8 cellular contexts compared by ENCODE assay signal in the genomic region with DNA sequence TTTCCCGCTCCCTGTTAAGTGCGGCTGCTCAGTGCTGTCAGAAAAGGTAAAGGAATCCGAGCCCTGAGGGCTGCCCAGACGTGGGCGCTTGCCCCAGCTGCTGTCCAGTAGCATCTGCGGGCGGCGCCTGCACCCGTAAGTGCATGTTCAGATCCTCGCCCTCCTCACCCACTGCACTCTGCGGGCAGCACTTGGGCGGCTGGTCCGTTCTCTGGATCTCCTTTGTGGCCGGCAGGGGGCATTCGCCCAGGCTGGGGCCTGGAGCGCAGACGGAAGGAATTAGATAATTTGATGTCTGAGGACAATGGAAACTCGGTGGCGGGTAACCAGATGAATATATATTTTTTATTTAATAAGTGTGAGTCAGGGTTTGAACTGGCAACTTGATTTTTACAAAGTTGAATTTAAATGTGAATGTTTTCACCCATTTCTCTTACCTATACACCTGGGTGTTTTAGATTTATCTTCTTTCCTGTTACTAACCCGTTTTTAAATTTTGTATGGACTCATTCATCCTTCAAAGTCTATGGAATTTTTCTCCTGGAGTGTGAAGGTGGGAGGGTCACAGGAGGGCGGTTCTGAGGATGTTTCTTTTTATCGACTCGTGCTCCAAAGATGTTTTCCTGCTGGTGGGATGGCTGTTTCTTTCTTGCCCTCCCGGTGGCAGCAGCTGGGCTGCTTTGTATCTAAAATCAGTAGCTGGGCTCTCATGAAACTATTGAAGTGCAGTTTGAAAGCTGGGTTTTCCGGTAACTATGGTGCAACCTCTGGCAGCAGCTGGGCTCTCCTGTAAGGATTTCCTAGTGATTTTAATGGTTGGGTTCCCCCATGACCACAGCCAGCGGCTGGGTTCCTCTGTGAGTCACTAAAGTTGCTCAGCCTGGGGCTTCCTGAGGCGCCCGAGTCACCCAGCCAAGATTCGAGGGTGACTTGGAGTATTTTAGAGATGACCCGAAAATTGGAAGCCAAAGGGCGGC.
A peak's percentile ranks its signal among the peaks of the same experiment; 100 is the strongest.
DNase-seq lines count a peak whose midpoint lies in the region; ATAC-seq, FAIRE-seq and TF ChIP-seq lines count a peak whose summit lies in the region.
"Not testable (repeated sequence)": the region's sequence is repeated elsewhere in the genome, so short reads cannot be mapped to it uniquely, and the experiment has no call there.

No MANE protein-coding gene starts in this region.

- not testable (repeated sequence) for H3K9ac ChIP-seq in endodermal cell (ENCODE audit: extremely low read depth, low read length, poor library complexity, severe bottlenecking)
- peak overlapping the region; percentile 17 for H3K9ac ChIP-seq in iPS-18a (ENCODE audit: low read length)

- H3K27me3 Mint-ChIP-seq in activated T-cell treated with anti-CD3 and anti-CD28 coated beads, Interleukin-2, amount 50 U/mL, for 72 hours (ENCODE audit: low read depth); endodermal cell (ENCODE audit: insufficient read depth): not testable (repeated sequence)

- peaks cover 24% of the 10 kb centered on the region for H3K4me1 Mint-ChIP-seq in activated T-cell treated with anti-CD3 and anti-CD28 coated beads, Interleukin-2, amount 50 U/mL, for 72 hours (ENCODE audit: low read depth)
- H3K4me1 Mint-ChIP-seq in endodermal cell: not testable (repeated sequence)

- peaks cover 19% of the 10 kb centered on the region for H4K20me1 ChIP-seq in osteoblast (ENCODE audit: insufficient read depth, low read length)

- H3K36me3 Mint-ChIP-seq in activated T-cell treated with anti-CD3 and anti-CD28 coated beads, Interleukin-2, amount 50 U/mL, for 72 hours (ENCODE audit: insufficient read depth in 2 of 2): not testable (repeated sequence)
- H3K36me3 Mint-ChIP-seq in endodermal cell (ENCODE audit: low read depth): peaks cover 35% of the 10 kb centered on the region

- not testable (repeated sequence) for H3K9me3 Mint-ChIP-seq in activated T-cell treated with anti-CD3 and anti-CD28 coated beads, Interleukin-2, amount 50 U/mL, for 72 hours; endodermal cell

- H3K36me3 ChIP-seq in endodermal cell (ENCODE audit: control insufficient read depth, insufficient read depth, low read length); iPS-18a (ENCODE audit: control insufficient read depth, low read depth, low read length); osteoblast (ENCODE audit: insufficient read depth, low read length): not testable (repeated sequence)
- H3K36me3 ChIP-seq in tibial nerve: peaks cover 0 to 23% (median 6%) of the 10 kb centered on the region in 3 donors

- not testable (repeated sequence) for H3K27me3 ChIP-seq in endodermal cell (ENCODE audit: control insufficient read depth, insufficient read depth, low read length, poor library complexity, severe bottlenecking); iPS-18a (ENCODE audit: control insufficient read depth, insufficient read depth, low read length); osteoblast (ENCODE audit: insufficient read depth, low read length); tibial nerve

- H3K4me3 ChIP-seq in endodermal cell (ENCODE audit: low read length); iPS-18a (ENCODE audit: low read length); osteoblast (ENCODE audit: insufficient read depth, low read length); tibial nerve: not testable (repeated sequence)

- not testable (repeated sequence) for H3K4me1 ChIP-seq in endodermal cell (ENCODE audit: control insufficient read depth, insufficient read depth, low read length); iPS-18a (ENCODE audit: control insufficient read depth, low read depth, low read length)
- H3K4me1 ChIP-seq in osteoblast (ENCODE audit: insufficient read depth, low read length) (peaks cover 13% of the 10 kb centered on the region), tibial nerve (peaks cover 0 to 41% (median 2%) of the 10 kb centered on the region in 4 donors)

- not testable (repeated sequence) for FAIRE-seq in D721Med (lab: Jason Lieb, UNC)
- FAIRE-seq in RCC 7860 (lab: Jason Lieb, UNC): peak; percentile 83

- DNase-seq in D721Med (ENCODE audit: insufficient read length, low spot score): not testable (repeated sequence)
- DNase-seq in HuH-7 (ENCODE audit: low spot score) (peak; percentile 80), RCC 7860 (ENCODE audit: low spot score) (peak; percentile 56), endodermal cell (peak; percentile 83), osteoblast (ENCODE audit: insufficient read length, low spot score, missing footprints) (peak; percentile 97), tibial nerve (ENCODE audit: low spot score in 2 of 2) (peak in 1 of 2 donors; percentile 43)
- DNase-seq in activated T-cell treated with anti-CD3 and anti-CD28 coated beads, Interleukin-2, amount 50 U/mL, for 72 hours: peak; percentile 12 to 56

- peak overlapping the region in 1 of 2 donors; percentile 59 for H3K4me3 Mint-ChIP-seq in activated T-cell treated with anti-CD3 and anti-CD28 coated beads, Interleukin-2, amount 50 U/mL, for 72 hours
- not testable (repeated sequence) for H3K4me3 Mint-ChIP-seq in endodermal cell

- peak overlapping the region; percentile 76 for H3K27ac Mint-ChIP-seq in activated T-cell treated with anti-CD3 and anti-CD28 coated beads, Interleukin-2, amount 50 U/mL, for 72 hours
- H3K27ac Mint-ChIP-seq in endodermal cell: peak overlapping the region; percentile 44

- WGBS in endodermal cell (ENCODE audit: insufficient coverage in 1 of 2, insufficient read length in 1 of 2), 2 experiments: 75 to 83% methylated on average over 21 to 31 of the region's 31 CpGs
- WGBS in tibial nerve, 2 donors: 49 to 64% methylated on average over 30 to 31 of the region's 31 CpGs

- ATAC-seq in activated T-cell treated with anti-CD3 and anti-CD28 coated beads, Interleukin-2, amount 50 U/mL, for 72 hours (replicated peaks in 1 of 2): peak; percentile 60 to 95

- TF ChIP-seq CTCF in D721Med (IDR thresholded peaks at IDR 0.05; ENCODE audit: insufficient read depth, missing control alignments) (peak; percentile 25), endodermal cell (conservative IDR thresholded peaks at IDR 0.05) (peak; percentile 77), osteoblast (IDR thresholded peaks at IDR 0.05; ENCODE audit: extremely low read depth, low read depth, low read length) (peak; percentile 56), tibial nerve (IDR thresholded peaks at IDR 0.05) (peak; percentile 32 to 52 (median 38))

- not testable (repeated sequence) for H2AFZ ChIP-seq in osteoblast (ENCODE audit: low read length)

- not testable (repeated sequence) for H3K27ac ChIP-seq in endodermal cell (ENCODE audit: low read depth, low read length); iPS-18a (ENCODE audit: low read length)
- peak overlapping the region; percentile 74 for H3K27ac ChIP-seq in osteoblast (ENCODE audit: low read depth, low read length)
- H3K27ac ChIP-seq in tibial nerve: peak overlapping the region in 1 of 4 donors; percentile 8

- not testable (repeated sequence) for H3K79me2 ChIP-seq in osteoblast (ENCODE audit: insufficient read depth, low read length)

- not testable (repeated sequence) for TF ChIP-seq POLR2A in tibial nerve (IDR thresholded peaks at IDR 0.05)

- peak overlapping the region; percentile 74 for H3K4me2 ChIP-seq in osteoblast (ENCODE audit: insufficient read depth, low read length)

- not testable (repeated sequence) for TF ChIP-seq EP300 in tibial nerve (IDR thresholded peaks at IDR 0.05)

- not testable (repeated sequence) for H3K9me3 ChIP-seq in endodermal cell (ENCODE audit: control insufficient read depth, low read length); iPS-18a (ENCODE audit: control insufficient read depth, low read depth, low read length); osteoblast (ENCODE audit: low read depth, low read length); tibial nerve

Comparison
In these comparisons a context has a peak if more than half of its experiments do, and no peak if none do; other contexts are left out.
1. CTCF ChIP-seq: peak in every context shown above with its lines; median percentile 77 in endodermal cell; 56 in osteoblast; 38 in tibial nerve; 25 in D721Med.